15 cellular contexts compared by ENCODE assay signal in the genomic region with DNA sequence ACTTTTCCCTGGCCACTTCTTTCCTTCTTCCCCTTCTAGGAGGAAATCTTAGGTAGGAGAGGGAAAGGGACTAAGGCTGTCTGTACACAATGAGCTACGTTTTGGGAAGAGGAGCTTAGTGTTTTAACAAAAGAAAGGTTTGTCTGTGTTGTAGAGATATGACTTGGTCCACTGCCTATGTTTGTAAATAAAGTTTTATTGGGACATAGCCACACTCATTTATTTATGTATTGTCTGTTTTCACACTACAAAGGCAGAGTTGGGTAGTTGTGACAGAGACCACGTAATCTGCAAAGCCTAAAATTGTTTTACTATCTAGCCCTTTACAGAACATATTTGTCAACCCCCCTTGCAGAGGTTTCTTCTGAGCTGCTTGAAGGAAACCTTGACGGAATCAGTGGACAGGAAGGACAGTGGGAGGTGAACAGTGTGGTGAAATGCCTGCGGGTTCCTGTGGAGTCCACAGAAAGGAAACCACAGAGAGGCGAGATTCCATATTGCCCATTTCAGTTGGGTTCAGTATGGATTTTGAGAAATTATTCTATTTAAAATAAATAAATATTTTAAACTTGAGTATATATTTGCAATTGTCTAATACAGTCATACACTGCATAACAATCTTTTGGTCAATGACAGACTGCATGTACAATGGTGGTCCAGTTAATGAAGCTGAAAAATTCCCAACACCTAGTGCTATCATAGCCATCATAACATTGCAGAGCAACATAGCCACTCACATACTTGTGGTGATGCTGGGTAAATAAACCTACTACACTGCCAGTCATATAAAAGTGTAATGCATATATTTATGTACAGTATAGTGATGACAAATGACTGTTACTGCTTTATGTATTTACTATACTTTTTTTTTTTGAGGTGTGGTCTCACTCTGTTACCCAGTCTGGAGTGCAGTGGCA.
DNase-seq lines count a peak whose midpoint lies in the region; ATAC-seq lines count a peak whose summit lies in the region.
"Had no signal": no experiment of that assay in that cellular context is flagged by ENCODE, and none has a peak within 500 bp of the region (broad histone marks: within the 10 kb centered on the region; RNA-seq: fewer than 3 reads in every experiment).

No MANE protein-coding gene starts in this region.

- DNase-seq in Kasumi-1 (lab: John Stamatoyannopoulos, UW) (peak; percentile 65 to 71), SKM-1 treated with dmso at 0.1 percent for 144 hours (lab: John Stamatoyannopoulos, UW; ENCODE audit: unreplicated experiment) (peak; percentile 15), immature natural killer cell (peak; percentile 7 to 19 (median 18)), iPS-NIHi11 (ENCODE audit: low spot score) (no peak), D341Med (ENCODE audit: low spot score) (no peak), NCI-H1436 (lab: John Stamatoyannopoulos, UW) (no peak), left cardiac atrium (no peak)
- DNase-seq: HFFc6, NCI-H1105 treated with DMSO at 0.1 percent for 48 hours, NCI-H187, NCI-H345, NCI-H526 had no signal

- H3K9ac ChIP-seq in BLaER1 = no peak overlapping the region

- H3K4me3 ChIP-seq in BLaER1 = no peak overlapping the region

- H3K36me3 ChIP-seq in BLaER1 = no peaks in the 10 kb centered on the region

- H3K9me3 Mint-ChIP-seq in immature natural killer cell = peaks cover 0 to 2% (median 0%) of the 10 kb centered on the region in 6 donors
- H3K9me3 Mint-ChIP-seq: HFFc6 had no signal

- H3K4me1 ChIP-seq in BLaER1 = peaks cover 11% of the 10 kb centered on the region

- H3K9me3 ChIP-seq in BLaER1 = no peaks in the 10 kb centered on the region

- no peaks in the 10 kb centered on the region for H3K27me3 ChIP-seq in BLaER1

- H3K27ac ChIP-seq in BLaER1 = no peak overlapping the region
- H3K27ac ChIP-seq: C4-2B had no signal

- H4K20me1 ChIP-seq in BLaER1 = no peaks in the 10 kb centered on the region

- H3K36me3 Mint-ChIP-seq in immature natural killer cell = no peaks in the 10 kb centered on the region
- H3K36me3 Mint-ChIP-seq: IgD-negative memory B cell had no signal

- peak overlapping the region in 2 of 6 donors; percentile 2 to 23 for H3K27ac Mint-ChIP-seq in immature natural killer cell

- peak overlapping the region; percentile 10 to 64 (median 57) for H3K4me3 Mint-ChIP-seq in immature natural killer cell
- H3K4me3 Mint-ChIP-seq: HFFc6, IgD-negative memory B cell had no signal

- H3K4me2 ChIP-seq in BLaER1 = peak overlapping the region; percentile 18; the same call in 1 of the 2 replicates

- intact Hi-C loops in left cardiac atrium (cut with DNase I) = no loop called here

- H3K4me1 Mint-ChIP-seq in immature natural killer cell = peaks cover 12 to 16% of the 10 kb centered on the region in 2 donors
- H3K4me1 Mint-ChIP-seq: IgD-negative memory B cell had no signal

- H3K27me3 Mint-ChIP-seq in immature natural killer cell (ENCODE audit: low read depth in 3 of 3) = peaks cover 0 to 3% (median 0%) of the 10 kb centered on the region in 3 donors
- H3K27me3 Mint-ChIP-seq: IgD-negative memory B cell had no signal

- no peak for ATAC-seq in left cardiac atrium

Comparison
In these comparisons a context has a peak if more than half of its experiments do, and no peak if none do; other contexts are left out.
1. DNase-seq: peak in Kasumi-1 (2 of 2), SKM-1 treated with dmso at 0.1 percent for 144 hours (single experiment) and immature natural killer cell (3 of 3); none in iPS-NIHi11 (single experiment), D341Med (single experiment), NCI-H1436 (single experiment) and left cardiac atrium (single experiment).